Comparison of ENCODE assay signal across 8 cellular contexts in the genomic region with DNA sequence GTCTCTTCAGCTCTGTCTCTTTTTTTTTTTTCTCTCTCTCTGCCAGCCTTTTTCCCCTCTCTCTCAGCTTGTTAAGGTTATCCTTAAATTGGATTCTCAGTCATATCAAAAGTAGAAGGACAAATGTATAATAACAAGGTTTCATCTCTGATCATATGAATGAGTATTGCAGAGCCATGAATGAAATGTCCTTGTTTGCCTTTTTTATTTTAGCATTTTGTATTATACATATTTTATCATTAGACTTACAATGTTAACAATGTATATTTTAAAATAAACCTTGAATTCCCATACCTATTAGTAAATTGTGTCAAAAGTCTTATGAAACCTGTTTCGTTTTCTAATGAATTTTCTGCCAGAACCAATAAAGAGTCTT. TPM values are rescaled to one million over a fixed set of nuclear protein-coding genes. Genes with fewer than 3 reads are reported as not detected.
DNase-seq lines count a peak whose midpoint lies in the region; ATAC-seq and TF ChIP-seq lines count a peak whose summit lies in the region.

No MANE protein-coding gene starts in this region.

- no peaks in the 10 kb centered on the region for H3K27me3 ChIP-seq in heart right ventricle
- H3K27me3 ChIP-seq in mammary epithelial cell (ENCODE audit: insufficient read depth, low read length) = no peaks in the 10 kb centered on the region
- no peaks in the 10 kb centered on the region for H3K27me3 ChIP-seq in mononuclear cell (ENCODE audit: insufficient read depth, low read length)
- no peaks in the 10 kb centered on the region for H3K27me3 ChIP-seq in aorta (ENCODE audit: control insufficient read depth in 1 of 2, insufficient read depth in 2 of 2, low read length in 1 of 2)

- 0 to 4% methylated on average over 1 of the region's 1 CpG for WGBS in heart right ventricle, 2 donors
- WGBS in mammary epithelial cell (ENCODE audit: low coverage, missing lambda C conversion rate) = 0% methylated on average over 1 of the region's 1 CpG
- WGBS in aorta, 2 donors = 0% methylated on average over 1 of the region's 1 CpG

- H3K4me3 ChIP-seq in heart right ventricle = peak overlapping the region; percentile 33 to 74 (median 61)
- H3K4me3 ChIP-seq in mammary epithelial cell (replicated peaks in 1 of 3; ENCODE audit: insufficient read depth in 1 of 3, low read depth in 2 of 3, low read length in 3 of 3) = peak overlapping the region; percentile 57 to 89 (median 70)
- peak overlapping the region; percentile 49 for H3K4me3 ChIP-seq in mononuclear cell (ENCODE audit: low read length)
- peak overlapping the region; percentile 98 to 100 for H3K4me3 ChIP-seq in aorta (ENCODE audit: low read length in 2 of 2)

- H3K79me2 ChIP-seq in mammary epithelial cell (ENCODE audit: insufficient read depth, low read length) = peaks cover 33% of the 10 kb centered on the region

- BruUV-seq in mammary epithelial cell (replicated peaks; lab: Mats Ljungman, UMichigan) = no TSS peak

- peaks cover 0 to 63% (median 34%) of the 10 kb centered on the region in 9 donors for H3K4me1 ChIP-seq in heart right ventricle
- peaks cover 14% of the 10 kb centered on the region for H3K4me1 ChIP-seq in mammary epithelial cell (ENCODE audit: insufficient read depth, low read length)
- peaks cover 3% of the 10 kb centered on the region for H3K4me1 ChIP-seq in mononuclear cell (ENCODE audit: insufficient read depth, low read length)
- H3K4me1 ChIP-seq in aorta (ENCODE audit: control insufficient read depth in 1 of 2, insufficient read depth in 2 of 2, low read length in 2 of 2) = no peaks in the 10 kb centered on the region

- peak overlapping the region; percentile 93 for H3K4me2 ChIP-seq in mammary epithelial cell (ENCODE audit: insufficient read depth, low read depth, low read length)

- H2AFZ ChIP-seq in mammary epithelial cell (ENCODE audit: low read depth, low read length) = peak overlapping the region; percentile 58

- H3K27ac ChIP-seq in heart right ventricle (peak overlapping the region; percentile 81 to 95 (median 90)), mammary epithelial cell (ENCODE audit: insufficient read depth, low read depth, low read length) (peak overlapping the region; percentile 100), aorta (ENCODE audit: low read depth in 1 of 2, low read length in 2 of 2) (peak overlapping the region in 1 of 2 donors; percentile 90)

- CTCF ChIA-PET in mammary epithelial cell (lab: Charles Lee; ENCODE audit: low non-redundant PET) = interaction anchor here (1.2 kb wide), 1 partner anchor 109 kb away, joined by 7 read pairs; no protein-coding TSS in a partner anchor

- H3K9me3 ChIP-seq in heart right ventricle (no peaks in the 10 kb centered on the region), mammary epithelial cell (replicated peaks; ENCODE audit: insufficient read depth, low read length) (no peaks in the 10 kb centered on the region), mononuclear cell (ENCODE audit: low read depth, low read length) (no peaks in the 10 kb centered on the region), aorta (ENCODE audit: control insufficient read depth, low read length) (no peaks in the 10 kb centered on the region)

- intact Hi-C loops in heart right ventricle (cut with DNase I) = loop anchor here in 6 of 10 donors (2.0 to 10.0 kb wide), 7 partner anchors 27 to 109 kb away; partner anchors contain the start of genes FUBP1 (in 2 of the 6) and GIPC2 (in 2 of the 6)
- intact Hi-C loops in left cardiac atrium (cut with DNase I) = loop anchor here in 1 of 2 donors (1.0 kb wide), 1 partner anchor 26 kb away; the partner anchor contains the start of gene FUBP1
- intact Hi-C loops in mammary epithelial cell (cut with micrococcal nuclease) = loop anchor here (1.0 to 2.0 kb wide), 2 partner anchors 65 to 87 kb away; no protein-coding TSS in a partner anchor
- intact Hi-C loops in aorta (cut with DNase I) = loop anchor here (5.0 kb wide), 2 partner anchors 52 to 97 kb away; no protein-coding TSS in a partner anchor

- dilution Hi-C loops in mammary epithelial cell (cut with HindIII; ENCODE audit: low sequenced_read_pairs) = no loop called here

- no peak for TF ChIP-seq CTCF in heart right ventricle (IDR thresholded peaks at IDR 0.05)
- TF ChIP-seq CTCF in mammary epithelial cell (conservative IDR thresholded peaks at IDR 0.05 in 1 of 2, IDR thresholded peaks at IDR 0.05 in 1 of 2; ENCODE audit: extremely low read depth in 1 of 2, insufficient read depth in 1 of 2, low read depth in 1 of 2, low read length in 2 of 2) = no peak

- H4K20me1 ChIP-seq in mammary epithelial cell (ENCODE audit: insufficient read depth, low read length) = no peaks in the 10 kb centered on the region

- H3K9ac ChIP-seq in mammary epithelial cell (ENCODE audit: insufficient read depth, low read length) = peak overlapping the region; percentile 99

- DNase-seq in heart right ventricle (no peak), left cardiac atrium (no peak), mammary epithelial cell (peak; percentile 5), aorta (no peak), left lobe of liver (ENCODE audit: low spot score) (no peak), cerebellum (ENCODE audit: low spot score) (no peak), ACHN (no peak)

- in situ Hi-C loops in mammary epithelial cell (cut with MboI; ENCODE audit: low sequenced_read_pairs in 2 of 2) (loop anchor here in 1 of 2 donors (10.0 kb wide), 1 partner anchor 109 kb away; no protein-coding TSS in a partner anchor), ACHN (cut with HindIII; ENCODE audit: low pct_ligation_motif_present, low pct_unique_long_range_greater_than_20kb, low sequenced_read_pairs) (no loop called here)

- no peaks in the 10 kb centered on the region for H3K36me3 ChIP-seq in heart right ventricle
- H3K36me3 ChIP-seq in mammary epithelial cell (ENCODE audit: insufficient read depth, low read length) = no peaks in the 10 kb centered on the region
- H3K36me3 ChIP-seq in aorta (ENCODE audit: control insufficient read depth in 1 of 2, insufficient read depth in 2 of 2, low read length in 1 of 2) = no peaks in the 10 kb centered on the region

- ATAC-seq in heart right ventricle (no peak), left cardiac atrium (no peak), aorta (ENCODE audit: low FRiP score) (peak; percentile 28), left lobe of liver (no peak)

RNA-seq across cellular contexts. Expression of gene DNAJB4, which starts 0.6 kb away (rescaled TPM):
- total RNA-seq in heart right ventricle = 100 to 1,000 TPM in 6 of 10 donors, 10 to 100 TPM in 4; 72.4 to 178 (median 141) TPM
- 10 to 100 TPM; 38.5 to 58.8 TPM for polyA plus RNA-seq in heart right ventricle
- total RNA-seq in left cardiac atrium = 100 to 1,000 TPM in 1 of 2 donors, 10 to 100 TPM in 1; 78.6 to 105 TPM
- total RNA-seq in mammary epithelial cell = 10 to 100 TPM; 15.6 to 25.3 TPM
- polyA plus RNA-seq in mammary epithelial cell = 6.2 TPM
- 7.1 TPM for polyA minus RNA-seq in mammary epithelial cell
- 22.4 TPM for total RNA-seq in mononuclear cell
- 100 to 1,000 TPM in 1 of 2 donors, 10 to 100 TPM in 1; 76.7 to 137 TPM for total RNA-seq in aorta
- polyA plus RNA-seq in aorta = 10 to 100 TPM; 39.1 to 56.5 TPM
- 7.3 TPM for total RNA-seq in left lobe of liver
- 39.1 TPM for total RNA-seq in cerebellum

RNA-seq across cellular contexts. Expression of gene FUBP1, which starts 26.5 kb away (rescaled TPM):
- total RNA-seq in heart right ventricle (10 to 100 TPM; 54.1 to 77.6 (median 72.1) TPM), left cardiac atrium (10 to 100 TPM; 54.3 to 78.5 TPM), mammary epithelial cell (100 to 1,000 TPM in 1 of 2 donors, 10 to 100 TPM in 1; 85.9 to 113 TPM), mononuclear cell (274 TPM), aorta (100 to 1,000 TPM; 101 to 142 TPM), left lobe of liver (23.2 TPM), cerebellum (395 TPM)
- polyA plus RNA-seq in heart right ventricle (10 to 100 TPM; 27.8 to 36.4 TPM), mammary epithelial cell (85.4 TPM), aorta (10 to 100 TPM; 18.3 to 57.1 TPM)
- polyA minus RNA-seq in mammary epithelial cell = 82.6 TPM

RNA-seq across cellular contexts. Expression of gene GIPC2, which starts 40.4 kb away (rescaled TPM):
- 1 to 10 TPM; 1.3 to 7.4 (median 3.7) TPM for total RNA-seq in heart right ventricle
- 1 to 10 TPM; 1.8 to 2.9 TPM for polyA plus RNA-seq in heart right ventricle
- 1 to 10 TPM; 1.9 to 3.1 TPM for total RNA-seq in left cardiac atrium
- total RNA-seq in mammary epithelial cell = under 1 TPM in 1 of 2 donors, not detected in 1; under 0.01 TPM
- polyA plus RNA-seq in mammary epithelial cell = not detected
- not detected for polyA minus RNA-seq in mammary epithelial cell
- total RNA-seq in mononuclear cell = under 0.01 TPM
- total RNA-seq in aorta = 1 to 10 TPM; 2.8 to 7.4 TPM
- 1 to 10 TPM; 1.4 to 7.5 TPM for polyA plus RNA-seq in aorta
- 9.0 TPM for total RNA-seq in left lobe of liver
- total RNA-seq in cerebellum = 0.64 TPM

Comparison
In these comparisons a context has a peak if more than half of its experiments do, and no peak if none do; other contexts are left out.
1. H3K4me3 ChIP-seq: peak in every context shown above with its lines; median percentile 99 in aorta; 70 in mammary epithelial cell; 61 in heart right ventricle; 49 in mononuclear cell.